In the genomic region with DNA sequence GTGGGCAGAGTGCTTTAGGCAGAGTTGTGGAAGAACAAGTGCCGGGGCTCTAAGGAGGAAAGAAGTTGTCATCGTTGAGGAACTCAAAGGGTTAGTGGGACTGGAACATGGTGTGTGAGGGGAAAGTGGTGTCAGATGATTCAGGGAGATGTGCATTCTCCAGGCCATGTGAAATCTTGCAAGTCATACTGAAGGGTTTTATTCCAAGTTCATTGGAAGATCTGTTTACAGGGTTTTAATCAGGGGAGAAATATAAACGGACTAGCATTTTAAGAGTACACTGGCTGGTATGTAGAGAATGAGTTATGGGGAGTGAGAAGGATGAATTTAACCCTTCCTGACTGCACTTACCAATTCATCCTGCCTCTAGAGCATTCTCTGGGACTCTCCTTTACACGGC, we compare ENCODE assay signal across 20 cellular contexts. TPM values are rescaled to one million over a fixed set of nuclear protein-coding genes. Genes with fewer than 3 reads are reported as not detected.
"Had no signal": no experiment of that assay in that cellular context is flagged by ENCODE, and none has a peak within 500 bp of the region (broad histone marks: within the 10 kb centered on the region; RNA-seq: fewer than 3 reads in every experiment).

No MANE protein-coding gene starts in this region.

- H3K4me1 ChIP-seq: heart right ventricle, right atrium auricular region, sigmoid colon, stomach, transverse colon had no signal

- H3K27me3 ChIP-seq: esophagus squamous epithelium, heart right ventricle, right atrium auricular region, sigmoid colon, stomach, transverse colon had no signal

- ATAC-seq: effector memory CD8-positive, alpha-beta T cell; heart right ventricle; left lobe of liver; mucosa of descending colon; naive thymus-derived CD8-positive, alpha-beta T cell had no signal

- H3K27ac ChIP-seq: epithelial cell of prostate, heart right ventricle, right atrium auricular region, sigmoid colon, stomach, thoracic aorta, transverse colon had no signal

- DNase-seq: effector memory CD8-positive, alpha-beta T cell; esophagus squamous epithelium; heart right ventricle; hypothalamus; islet precursor cell; mammary epithelial cell; mucosa of descending colon; naive thymus-derived CD8-positive, alpha-beta T cell; posterior cingulate gyrus; sigmoid colon; small intestine; stimulated activated CD4-positive, alpha-beta T cell treated with anti-CD3 and anti-CD28 coated beads, Interleukin-12 subunit alpha, Interleukin-12 subunit beta, amount 100 ng/mL, for 4 hours; stimulated activated naive CD4-positive, alpha-beta T cell; stomach; substantia nigra; transverse colon had no signal

- H3K9me3 ChIP-seq: esophagus squamous epithelium, heart right ventricle, mucosa of descending colon, right atrium auricular region, sigmoid colon, stomach, thoracic aorta, transverse colon had no signal

- H3K36me3 ChIP-seq: esophagus squamous epithelium, heart right ventricle, right atrium auricular region, sigmoid colon, stomach, thoracic aorta, transverse colon had no signal

- H3K4me3 ChIP-seq: esophagus squamous epithelium, heart right ventricle, mucosa of descending colon, right atrium auricular region, sigmoid colon, stomach, thoracic aorta, transverse colon had no signal

RNA-seq across cellular contexts. Expression of a gene that starts 49.3 kb away (rescaled TPM):
- total RNA-seq: naive thymus-derived CD8-positive, alpha-beta T cell had no signal
- polyA plus RNA-seq: naive thymus-derived CD8-positive, alpha-beta T cell had no signal

RNA-seq across cellular contexts. Expression of a gene that starts 51.3 kb away (rescaled TPM):
- total RNA-seq: naive thymus-derived CD8-positive, alpha-beta T cell had no signal
- polyA plus RNA-seq: naive thymus-derived CD8-positive, alpha-beta T cell had no signal
